In the genomic region with DNA sequence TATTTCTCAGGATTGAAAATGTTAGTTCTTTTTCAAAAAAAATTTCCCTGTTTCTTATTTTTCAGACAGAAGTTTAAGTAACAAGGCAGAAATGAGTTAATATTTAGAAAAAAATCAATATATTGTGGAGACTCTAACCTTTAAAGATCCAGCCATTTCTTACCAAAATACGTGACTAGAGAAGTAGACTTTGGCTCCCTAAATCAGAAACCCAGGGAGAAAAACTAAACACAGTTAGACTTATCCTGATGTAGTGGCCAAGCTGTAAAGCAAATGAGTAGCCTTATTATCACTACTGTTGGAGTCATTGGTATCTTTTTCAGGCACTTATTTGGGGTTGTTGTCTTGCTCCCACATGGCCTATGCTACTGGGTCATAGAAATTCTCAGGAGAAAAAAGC, we compare ENCODE assay signal across 23 cellular contexts.
"Had no signal": no experiment of that assay in that cellular context is flagged by ENCODE, and none has a peak within 500 bp of the region (broad histone marks: within the 10 kb centered on the region; RNA-seq: fewer than 3 reads in every experiment).

No MANE protein-coding gene starts in this region.

- H2AFZ ChIP-seq: hepatocyte had no signal

- H3K4me3 ChIP-seq: coronary artery, dorsolateral prefrontal cortex, esophagus muscularis mucosa, gastroesophageal sphincter, heart left ventricle, hepatocyte, left ventricle myocardium inferior, lower lobe of right lung, mucosa of descending colon had no signal

- H3K27me3 ChIP-seq: dorsolateral prefrontal cortex, esophagus muscularis mucosa, foreskin keratinocyte, gastroesophageal sphincter, heart left ventricle, hepatocyte had no signal

- H3K4me1 Mint-ChIP-seq: immature natural killer cell, mesothelial cell of epicardium had no signal

- H3K36me3 Mint-ChIP-seq: mesothelial cell of epicardium had no signal

- H3K4me3 Mint-ChIP-seq: immature natural killer cell, mesothelial cell of epicardium had no signal

- H3K36me3 ChIP-seq: esophagus muscularis mucosa, gastroesophageal sphincter, heart left ventricle, left ventricle myocardium inferior, lower lobe of right lung had no signal

- H3K9me3 ChIP-seq: esophagus muscularis mucosa, lower lobe of right lung had no signal

- H3K4me2 ChIP-seq: hepatocyte had no signal

- DNase-seq: dermis blood vessel endothelial cell; dorsolateral prefrontal cortex; effector CD4-positive, alpha-beta T cell; effector memory CD4-positive, alpha-beta T cell; foreskin keratinocyte; heart left ventricle; hypothalamus; immature natural killer cell; islet precursor cell; kidney; kidney glomerular epithelial cell; left cardiac atrium; left ventricle myocardium inferior; lower lobe of right lung; mesenchymal stem cell; mucosa of descending colon had no signal

- H3K4me1 ChIP-seq: esophagus muscularis mucosa, foreskin keratinocyte, gastroesophageal sphincter, heart left ventricle, left ventricle myocardium inferior, lower lobe of right lung had no signal

- H3K27ac ChIP-seq: coronary artery, dorsolateral prefrontal cortex, esophagus muscularis mucosa, foreskin keratinocyte, gastroesophageal sphincter, heart left ventricle, hepatocyte, left ventricle myocardium inferior, lower lobe of right lung had no signal

- H3K27ac Mint-ChIP-seq: immature natural killer cell, mesothelial cell of epicardium had no signal

- ATAC-seq: foreskin keratinocyte, gastroesophageal sphincter, heart left ventricle, left cardiac atrium, lower lobe of right lung, mucosa of descending colon had no signal

- FAIRE-seq: colon, endothelial cell of umbilical vein had no signal

- H3K79me2 ChIP-seq: hepatocyte had no signal
